1 cellular context compared by ENCODE assay signal in genomic region chr2:158993030-158993429, GRCh38.
TF ChIP-seq lines count a peak whose summit lies in the region.

No MANE protein-coding gene starts in this region.

TF ChIP-seq in A549, 52 proteins besides CTCF, POLR2A, EP300 and RAD21 (continued from another document):
- TF ChIP-seq, protein P1, sequence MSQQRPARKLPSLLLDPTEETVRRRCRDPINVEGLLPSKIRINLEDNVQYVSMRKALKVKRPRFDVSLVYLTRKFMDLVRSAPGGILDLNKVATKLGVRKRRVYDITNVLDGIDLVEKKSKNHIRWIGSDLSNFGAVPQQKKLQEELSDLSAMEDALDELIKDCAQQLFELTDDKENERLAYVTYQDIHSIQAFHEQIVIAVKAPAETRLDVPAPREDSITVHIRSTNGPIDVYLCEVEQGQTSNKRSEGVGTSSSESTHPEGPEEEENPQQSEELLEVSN (IDR thresholded peaks at IDR 0.05; ENCODE audit: borderline replicate concordance, low read depth): no peak
- TF ChIP-seq CBX2 (IDR thresholded peaks at IDR 0.05; ENCODE audit: borderline replicate concordance, low read depth) (no peak), HDAC2 (IDR thresholded peaks at IDR 0.05) (no peak), ELK1 (IDR thresholded peaks at IDR 0.05; ENCODE audit: low read depth, low read length) (no peak), FOSL2 (IDR thresholded peaks at IDR 0.05) (no peak), FOSL2 (CRISPR knock-in tag; IDR thresholded peaks at IDR 0.05) (no peak), RARB (CRISPR knock-in tag; IDR thresholded peaks at IDR 0.05) (no peak)
- TF ChIP-seq, protein P2, sequence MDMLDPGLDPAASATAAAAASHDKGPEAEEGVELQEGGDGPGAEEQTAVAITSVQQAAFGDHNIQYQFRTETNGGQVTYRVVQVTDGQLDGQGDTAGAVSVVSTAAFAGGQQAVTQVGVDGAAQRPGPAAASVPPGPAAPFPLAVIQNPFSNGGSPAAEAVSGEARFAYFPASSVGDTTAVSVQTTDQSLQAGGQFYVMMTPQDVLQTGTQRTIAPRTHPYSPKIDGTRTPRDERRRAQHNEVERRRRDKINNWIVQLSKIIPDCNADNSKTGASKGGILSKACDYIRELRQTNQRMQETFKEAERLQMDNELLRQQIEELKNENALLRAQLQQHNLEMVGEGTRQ (IDR thresholded peaks at IDR 0.05): no peak
